In the genomic region with DNA sequence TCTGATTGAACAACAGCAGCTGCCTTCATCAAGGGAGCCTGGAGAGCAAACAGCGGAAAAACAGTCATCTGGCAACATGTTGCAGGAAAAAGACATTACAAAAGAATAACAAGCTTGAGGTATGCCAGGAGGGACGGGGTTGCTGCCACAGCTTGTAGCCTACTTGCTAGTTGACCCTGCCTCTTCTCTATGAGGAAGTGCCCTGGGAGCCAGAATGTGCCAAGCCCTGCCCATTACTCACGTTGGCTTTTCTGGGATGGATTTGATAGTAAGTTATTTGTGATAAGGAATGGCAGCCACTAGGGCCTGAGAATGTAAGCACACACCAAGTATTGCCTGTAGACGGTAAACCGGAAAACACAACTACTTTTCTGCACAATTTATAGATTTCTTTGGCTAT, we compare ENCODE assay signal across 20 cellular contexts.
"Had no signal": no experiment of that assay in that cellular context is flagged by ENCODE, and none has a peak within 500 bp of the region (broad histone marks: within the 10 kb centered on the region; RNA-seq: fewer than 3 reads in every experiment).

No MANE protein-coding gene starts in this region.

- H3K4me3 ChIP-seq: esophagus muscularis mucosa, ovary, right lobe of liver, skin epidermis, transverse colon had no signal

- ATAC-seq: activated CD8-positive, alpha-beta T cell treated with anti-CD3 and anti-CD28 coated beads, Interleukin-2, amount 10 ng/mL, durations not matched to agents 7 days and 5 days; left ventricle myocardium superior; natural killer cell treated with Interleukin-12 subunit alpha and Interleukin-12 subunit beta and Interleukin-15 and Interleukin-18, amount 100 ng/mL, for 72 hours; stimulated activated memory B cell treated with anti-CD40 and anti-IgM and Interleukin-4, amounts not matched to agents 10 μg/mL and 1 μg/mL and 100 μg/mL, for 72 hours had no signal

- FAIRE-seq: frontal cortex, urothelium cell line had no signal

- H3K27ac ChIP-seq: esophagus muscularis mucosa, ovary, right lobe of liver, skin epidermis, transverse colon had no signal

- H3K4me1 ChIP-seq: transverse colon had no signal

- H3K27me3 ChIP-seq: esophagus muscularis mucosa, ovary, right lobe of liver, transverse colon had no signal

- H3K36me3 ChIP-seq: esophagus muscularis mucosa, ovary, right lobe of liver, transverse colon had no signal

- DNase-seq: activated CD4-positive, alpha-beta T cell treated with anti-CD3 and anti-CD28 coated beads for 1 hour; activated CD4-positive, alpha-beta T cell treated with anti-CD3 and anti-CD28 coated beads, Interleukin-2, amount 50 U/mL, for 1 hour; activated CD8-positive, alpha-beta T cell treated with anti-CD3 and anti-CD28 coated beads, Interleukin-2, amount 10 ng/mL, durations not matched to agents 7 days and 5 days; activated gamma-delta T cell treated with Interleukin-2 at 50 U/mL for 16 hours; caudate nucleus; dermis blood vessel endothelial cell; effector CD8-positive, alpha-beta T cell; hypothalamus; left ventricle myocardium superior; mammary epithelial cell; ovary; T-helper 9 cell; transverse colon had no signal

- H3K9me3 ChIP-seq: esophagus muscularis mucosa, ovary, right lobe of liver, transverse colon had no signal
